8 cellular contexts compared by ENCODE assay signal in the genomic region with DNA sequence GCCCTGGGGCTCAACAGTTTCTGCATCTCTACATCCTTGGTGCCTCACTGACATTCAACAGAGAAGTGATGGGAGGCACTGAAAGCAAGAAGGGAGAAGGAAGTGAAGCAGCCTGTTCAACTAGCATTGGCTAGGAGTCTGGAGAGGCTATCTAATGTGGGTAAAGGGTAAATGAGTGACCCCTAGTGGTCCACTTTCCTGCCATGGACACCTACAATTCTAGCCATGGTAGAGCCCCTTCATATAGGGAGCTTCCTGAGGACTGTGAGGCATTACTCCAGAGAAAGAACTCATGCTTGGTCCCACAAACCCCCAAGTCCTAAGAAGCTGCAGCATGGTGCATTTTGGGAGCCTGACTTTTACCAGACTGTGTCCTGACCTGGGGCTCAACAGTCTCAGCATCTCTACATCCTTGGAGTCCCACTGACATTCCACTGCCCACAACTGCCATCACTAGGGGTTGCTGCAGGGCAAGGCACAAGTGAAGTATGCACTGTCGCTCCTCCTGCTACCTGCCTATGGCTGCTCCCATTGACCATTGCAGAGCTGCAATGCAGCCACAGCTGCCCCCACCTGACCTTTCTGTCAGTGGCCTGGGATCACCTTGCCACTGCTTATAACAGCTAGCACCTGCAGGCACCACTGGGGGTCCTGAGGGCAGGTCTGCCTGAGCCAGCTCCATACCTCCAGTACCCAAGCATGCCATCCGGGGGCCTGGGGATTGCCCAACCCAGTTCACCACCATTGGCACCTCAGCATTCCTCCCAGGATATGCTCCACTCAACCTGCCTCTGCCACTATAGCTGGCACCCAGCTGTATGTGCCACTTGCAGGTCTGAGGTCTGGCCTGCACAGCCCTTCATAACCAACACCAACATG. TPM values are rescaled to one million over a fixed set of nuclear protein-coding genes. Genes with fewer than 3 reads are reported as not detected.
A peak's percentile ranks its signal among the peaks of the same experiment; 100 is the strongest.
DNase-seq lines count a peak whose midpoint lies in the region; TF ChIP-seq lines count a peak whose summit lies in the region.

No MANE protein-coding gene starts in this region.

- no peak overlapping the region for H2AFZ ChIP-seq in neuronal stem cell (ENCODE audit: low read length)

- H3K4me3 Mint-ChIP-seq in CD8-positive, alpha-beta memory T cell = no peak overlapping the region

- no peak overlapping the region for H2AK5ac ChIP-seq in neuronal stem cell (ENCODE audit: low read depth, low read length)

- H3K4me3 ChIP-seq in brain microvascular endothelial cell (ENCODE audit: low read depth, low read length) = no peak overlapping the region
- H3K4me3 ChIP-seq in neuronal stem cell (ENCODE audit: low read length in 2 of 2) = no peak overlapping the region
- H3K4me3 ChIP-seq in CD8-positive, alpha-beta memory T cell (ENCODE audit: low read length) = no peak overlapping the region

- in situ Hi-C loops in KBM-7 (cut with MboI; ENCODE audit: low pct_unique_long_range_greater_than_20kb, low sequenced_read_pairs) = no loop called here
- in situ Hi-C loops in brain microvascular endothelial cell (cut with HindIII; ENCODE audit: low pct_ligation_motif_present, low sequenced_read_pairs) = no loop called here

- H3K36me3 Mint-ChIP-seq in CD8-positive, alpha-beta memory T cell = peaks cover 0 to 17% (median 1%) of the 10 kb centered on the region in 3 donors

- no peaks in the 10 kb centered on the region for H3K79me1 ChIP-seq in neuronal stem cell (ENCODE audit: low read depth, low read length)

- H3K23ac ChIP-seq in neuronal stem cell (ENCODE audit: low read depth, low read length, poor library complexity) = no peak overlapping the region

- DNase-seq in DMS 273 (lab: John Stamatoyannopoulos, UW; ENCODE audit: unreplicated experiment) (peak; percentile 47), DMS 273 treated with DMSO at 0.1 percent for 48 hours (lab: John Stamatoyannopoulos, UW) (no peak), KBM-7 (peak; percentile 49), brain microvascular endothelial cell (no peak), lung microvascular endothelial cell (ENCODE audit: low read depth in 2 of 2) (peak; percentile 21 to 39), neuronal stem cell (ENCODE audit: low spot score) (no peak)
- no peak for DNase-seq in stimulated activated CD4-positive, alpha-beta T cell treated with anti-CD3 and anti-CD28 coated beads, Interleukin-4, amount 100 ng/mL, for 24 hours
- DNase-seq in CD8-positive, alpha-beta memory T cell = no peak

- H2BK5ac ChIP-seq in neuronal stem cell (ENCODE audit: low read length) = no peak overlapping the region

- POLR2A ChIA-PET in CD8-positive, alpha-beta memory T cell (lab: Charles Lee) = no interaction called here

- H3K36me3 ChIP-seq in brain microvascular endothelial cell (replicated peaks) (no peaks in the 10 kb centered on the region), neuronal stem cell (replicated peaks in 1 of 2; ENCODE audit: control insufficient read depth in 2 of 2, insufficient read depth in 2 of 2, low read length in 2 of 2) (no peaks in the 10 kb centered on the region)
- H3K36me3 ChIP-seq in CD8-positive, alpha-beta memory T cell (ENCODE audit: insufficient read depth, low read length) = no peaks in the 10 kb centered on the region

- CTCF ChIA-PET in CD8-positive, alpha-beta memory T cell (lab: Charles Lee) = interaction anchor here (0.8 to 1.0 kb wide), 2 partner anchors 12 to 32 kb away, joined by 3 read pairs; no protein-coding TSS in a partner anchor

- no peak overlapping the region for H3K27ac ChIP-seq in brain microvascular endothelial cell
- H3K27ac ChIP-seq in neuronal stem cell (replicated peaks; ENCODE audit: low read length) = no peak overlapping the region
- no peak overlapping the region for H3K27ac ChIP-seq in CD8-positive, alpha-beta memory T cell (ENCODE audit: low read depth, low read length)

- no peak overlapping the region for H3K27ac Mint-ChIP-seq in CD8-positive, alpha-beta memory T cell

- H3K4me2 ChIP-seq in neuronal stem cell (ENCODE audit: insufficient read depth, low read length, poor library complexity, severe bottlenecking) = no peak overlapping the region

- no peaks in the 10 kb centered on the region for H3K4me1 ChIP-seq in neuronal stem cell (ENCODE audit: control insufficient read depth in 2 of 2, insufficient read depth in 1 of 2, low read depth in 1 of 2, low read length in 2 of 2)
- peaks cover 14% of the 10 kb centered on the region for H3K4me1 ChIP-seq in CD8-positive, alpha-beta memory T cell (ENCODE audit: insufficient read depth, low read length)

- H2BK12ac ChIP-seq in neuronal stem cell (ENCODE audit: low read length) = no peak overlapping the region

- no CpG with 5 or more reads among the region's 2 CpGs for WGBS in neuronal stem cell (ENCODE audit: extremely low coverage in 2 of 2, insufficient read length in 2 of 2, insufficient replicate concordance in 1 of 2), 2 donors

- no peak overlapping the region for H3K18ac ChIP-seq in neuronal stem cell (ENCODE audit: low read length)

- peaks cover 8 to 17% (median 14%) of the 10 kb centered on the region in 5 donors for H3K9me3 Mint-ChIP-seq in CD8-positive, alpha-beta memory T cell

- H3K27me3 ChIP-seq in brain microvascular endothelial cell (replicated peaks) (no peaks in the 10 kb centered on the region), neuronal stem cell (ENCODE audit: control insufficient read depth in 3 of 3, insufficient read depth in 3 of 3, low read depth in 1 of 3, low read length in 3 of 3) (no peaks in the 10 kb centered on the region)
- H3K27me3 ChIP-seq in CD8-positive, alpha-beta memory T cell (ENCODE audit: insufficient read depth, low read length, poor library complexity, severe bottlenecking) = no peaks in the 10 kb centered on the region

- no peaks in the 10 kb centered on the region for H3K9me3 ChIP-seq in neuronal stem cell (replicated peaks in 1 of 2; ENCODE audit: control insufficient read depth in 2 of 2, insufficient read depth in 1 of 2, low read depth in 1 of 2, low read length in 2 of 2)
- H3K9me3 ChIP-seq in CD8-positive, alpha-beta memory T cell (ENCODE audit: low read length) = no peaks in the 10 kb centered on the region

- peaks cover 7 to 17% (median 12%) of the 10 kb centered on the region in 3 donors for H3K4me1 Mint-ChIP-seq in CD8-positive, alpha-beta memory T cell

- H2BK120ac ChIP-seq in neuronal stem cell (ENCODE audit: low read depth, low read length) = no peak overlapping the region

- no peak overlapping the region for H3K14ac ChIP-seq in neuronal stem cell (ENCODE audit: low read length)

- H3K4ac ChIP-seq in neuronal stem cell (ENCODE audit: low read length) = no peak overlapping the region

- no peak overlapping the region for H4K91ac ChIP-seq in neuronal stem cell (ENCODE audit: low read depth, low read length, poor library complexity)

- peaks cover 0 to 1% of the 10 kb centered on the region in 2 donors for H3K27me3 Mint-ChIP-seq in CD8-positive, alpha-beta memory T cell

- no peak overlapping the region for H3K9ac ChIP-seq in neuronal stem cell (ENCODE audit: low read depth, low read length, poor library complexity)

- no peak overlapping the region for H2BK15ac ChIP-seq in neuronal stem cell (ENCODE audit: low read length)

- H4K8ac ChIP-seq in neuronal stem cell (ENCODE audit: low read depth, low read length) = no peak overlapping the region

- peak; percentile 41 for TF ChIP-seq CTCF in brain microvascular endothelial cell (IDR thresholded peaks at IDR 0.05; ENCODE audit: low read depth, low read length, missing control alignments)

RNA-seq across cellular contexts. Expression of gene CDK6, which starts 44.1 kb away (rescaled TPM):
- 24.0 and 30.4 TPM in 2 replicates for total RNA-seq in lung microvascular endothelial cell
- polyA plus RNA-seq in neuronal stem cell (2013, experiment 1 of 2) = 6.8 TPM
- 7.1 TPM for polyA plus RNA-seq in neuronal stem cell (2013, experiment 2 of 2)
- 100 to 1,000 TPM; 231 to 235 TPM for total RNA-seq in CD8-positive, alpha-beta memory T cell
- polyA plus RNA-seq in CD8-positive, alpha-beta memory T cell = 20.7 TPM

Comparison
In these comparisons a context has a peak if more than half of its experiments do, and no peak if none do; other contexts are left out.
1. DNase-seq: peak in DMS 273 (single experiment), KBM-7 (single experiment) and lung microvascular endothelial cell (2 of 2); none in DMS 273 treated with DMSO at 0.1 percent for 48 hours (single experiment), brain microvascular endothelial cell (single experiment), neuronal stem cell (single experiment), stimulated activated CD4-positive, alpha-beta T cell treated with anti-CD3 and anti-CD28 coated beads, Interleukin-4, amount 100 ng/mL, for 24 hours (single experiment) and CD8-positive, alpha-beta memory T cell (0 of 5).